In genomic region chr6:54377776-54378175, GRCh38 we compare ENCODE assay signal across 26 cellular contexts.
"Had no signal": no experiment of that assay in that cellular context is flagged by ENCODE, and none has a peak within 500 bp of the region (broad histone marks: within the 10 kb centered on the region; RNA-seq: fewer than 3 reads in every experiment).

No MANE protein-coding gene starts in this region.

- H3K9me3 Mint-ChIP-seq: activated naive CD8-positive, alpha-beta T cell treated with anti-CD3 and anti-CD28 coated beads, Interleukin-2, amount 10 ng/mL, durations not matched to agents 7 days and 5 days; WTC11 had no signal

- DNase-seq: activated CD4-positive, alpha-beta T cell treated with anti-CD3 and anti-CD28 coated beads for 48 hours; activated CD4-positive, alpha-beta T cell treated with anti-CD3 and anti-CD28 coated beads, Interleukin-2, amount 50 U/mL, for 4 hours; activated CD4-positive, CD25-positive, alpha-beta regulatory T cell treated with anti-CD3 and anti-CD28 coated beads, Interleukin-2, amount 50 U/mL, for 72 hours; activated CD8-positive, alpha-beta memory T cell treated with anti-CD3 and anti-CD28 coated beads, Interleukin-2, amount 50 U/mL, for 48 hours; activated CD8-positive, alpha-beta T cell treated with anti-CD3 and anti-CD28 coated beads, Interleukin-2, amount 10 ng/mL, durations not matched to agents 7 days and 5 days; activated naive CD4-positive, alpha-beta T cell treated with anti-CD3 and anti-CD28 coated beads, Interleukin-2, amount 50 U/mL, for 16 hours; activated naive CD8-positive, alpha-beta T cell treated with anti-CD3 and anti-CD28 coated beads, Interleukin-2, amount 10 ng/mL, durations not matched to agents 7 days and 5 days; activated T-cell treated with anti-CD3 and anti-CD28 coated beads, Interleukin-2, amount 50 U/mL, for 1 hour; amygdala; brain microvascular endothelial cell; cerebellar nuclear complex; colonic mucosa; MM.1S; NCI-H1105 treated with DMSO at 0.1 percent for 48 hours; NCI-H1436 treated with DMSO at 0.1 percent for 48 hours; NCI-H187 treated with DMSO at 0.1 percent for 48 hours; NCI-H2081 treated with DMSO at 0.1 percent for 48 hours; NCI-H2171 treated with DMSO at 0.1 percent for 48 hours; NCI-H226; NCI-H82; OCI-M1; SHP77 treated with DMSO at 0.1 percent for 48 hours; T-helper 17 cell; T-helper 9 cell had no signal

- H3K27ac Mint-ChIP-seq: activated CD8-positive, alpha-beta T cell treated with anti-CD3 and anti-CD28 coated beads, Interleukin-2, amount 10 ng/mL, durations not matched to agents 7 days and 5 days; activated naive CD8-positive, alpha-beta T cell treated with anti-CD3 and anti-CD28 coated beads, Interleukin-2, amount 10 ng/mL, durations not matched to agents 7 days and 5 days; T-helper 17 cell; WTC11 had no signal

- H3K27me3 Mint-ChIP-seq: activated naive CD8-positive, alpha-beta T cell treated with anti-CD3 and anti-CD28 coated beads, Interleukin-2, amount 10 ng/mL, durations not matched to agents 7 days and 5 days; T-helper 17 cell had no signal

- ATAC-seq: activated CD8-positive, alpha-beta T cell treated with anti-CD3 and anti-CD28 coated beads, Interleukin-2, amount 10 ng/mL, durations not matched to agents 7 days and 5 days; T-helper 17 cell; WTC11 had no signal

- H3K4me3 Mint-ChIP-seq: activated CD8-positive, alpha-beta T cell treated with anti-CD3 and anti-CD28 coated beads, Interleukin-2, amount 10 ng/mL, durations not matched to agents 7 days and 5 days; activated naive CD8-positive, alpha-beta T cell treated with anti-CD3 and anti-CD28 coated beads, Interleukin-2, amount 10 ng/mL, durations not matched to agents 7 days and 5 days; T-helper 17 cell; WTC11 had no signal

- H3K4me1 Mint-ChIP-seq: activated naive CD8-positive, alpha-beta T cell treated with anti-CD3 and anti-CD28 coated beads, Interleukin-2, amount 10 ng/mL, durations not matched to agents 7 days and 5 days; T-helper 17 cell; WTC11 had no signal

- H3K36me3 Mint-ChIP-seq: activated naive CD8-positive, alpha-beta T cell treated with anti-CD3 and anti-CD28 coated beads, Interleukin-2, amount 10 ng/mL, durations not matched to agents 7 days and 5 days; WTC11 had no signal

- FAIRE-seq: astrocyte had no signal
